In genomic region chr6:170125447-170126300, GRCh38 we compare ENCODE assay signal across 19 cellular contexts.
A peak's percentile ranks its signal among the peaks of the same experiment; 100 is the strongest.
DNase-seq lines count a peak whose midpoint lies in the region; ATAC-seq and TF ChIP-seq lines count a peak whose summit lies in the region.
"Had no signal": no experiment of that assay in that cellular context is flagged by ENCODE, and none has a peak within 500 bp of the region (broad histone marks: within the 10 kb centered on the region; RNA-seq: fewer than 3 reads in every experiment).

No MANE protein-coding gene starts in this region.

- TF ChIP-seq CTCF in C4-2B (conservative IDR thresholded peaks at IDR 0.05) = no peak
- TF ChIP-seq CTCF in RWPE2 (IDR thresholded peaks at IDR 0.05; ENCODE audit: poor library complexity, severe bottlenecking) = no peak
- TF ChIP-seq CTCF in gastroesophageal sphincter (IDR thresholded peaks at IDR 0.05) = no peak

- H3K27me3 ChIP-seq in RWPE2 (ENCODE audit: insufficient read depth, poor library complexity, severe bottlenecking) = no peaks in the 10 kb centered on the region
- no peaks in the 10 kb centered on the region for H3K27me3 ChIP-seq in gastroesophageal sphincter
- H3K27me3 ChIP-seq: heart left ventricle, transverse colon had no signal

- no peak for TF ChIP-seq EP300 in gastroesophageal sphincter (IDR thresholded peaks at IDR 0.05)

- peaks cover under 1% of the 10 kb centered on the region for H3K36me3 Mint-ChIP-seq in stimulated activated memory B cell treated with anti-CD40 and anti-IgM and Interleukin-4, amounts not matched to agents 10 μg/mL and 1 μg/mL and 100 μg/mL, for 72 hours
- H3K36me3 Mint-ChIP-seq: memory B cell had no signal

- H3K27ac ChIP-seq in C4-2B (peak overlapping the region; percentile 50), RWPE2 (ENCODE audit: poor library complexity, severe bottlenecking) (peak overlapping the region; percentile 80), gastroesophageal sphincter (no peak overlapping the region)
- H3K27ac ChIP-seq: transverse colon had no signal

- peaks cover 6% of the 10 kb centered on the region; the same call in 1 of the 2 replicates for H3K36me3 ChIP-seq in RWPE2 (ENCODE audit: low read depth)
- no peaks in the 10 kb centered on the region for H3K36me3 ChIP-seq in gastroesophageal sphincter
- H3K36me3 ChIP-seq: heart left ventricle, transverse colon had no signal

- 82 to 83% methylated on average over 1 to 12 of the region's 27 CpGs for WGBS in gastroesophageal sphincter (ENCODE audit: low coverage in 1 of 2), 2 donors

- ATAC-seq in RWPE2 (ENCODE audit: low read depth) (no peak), left lobe of liver (no peak), gastroesophageal sphincter (no peak), HG03097 (IDR thresholded peaks at IDR 0.05; ENCODE audit: low FRiP score, unreplicated experiment) (no peak)
- no peak for ATAC-seq in stimulated activated memory B cell treated with anti-CD40 and anti-IgM and Interleukin-4, amounts not matched to agents 10 μg/mL and 1 μg/mL and 100 μg/mL, for 72 hours
- ATAC-seq: activated CD8-positive, alpha-beta T cell treated with anti-CD3 and anti-CD28 coated beads, Interleukin-2, amount 10 ng/mL, durations not matched to agents 7 days and 5 days; GM23338; natural killer cell had no signal

- H3K4me1 ChIP-seq in RWPE2 (ENCODE audit: insufficient read depth, poor library complexity, severe bottlenecking) = peaks cover 26% of the 10 kb centered on the region
- H3K4me1 ChIP-seq in gastroesophageal sphincter = peaks cover 0 to 15% (median 8%) of the 10 kb centered on the region in 3 donors

- H3K4me3 ChIP-seq in RWPE2 (ENCODE audit: severe bottlenecking) (no peak overlapping the region), gastroesophageal sphincter (no peak overlapping the region)
- H3K4me3 ChIP-seq: GM23338, heart left ventricle, transverse colon had no signal

- no peak for TF ChIP-seq POLR2A in gastroesophageal sphincter (IDR thresholded peaks at IDR 0.05)

- DNase-seq in RWPE2 (ENCODE audit: low spot score) (peak; percentile 33), left lobe of liver (ENCODE audit: low spot score) (peak; percentile 23), activated gamma-delta T cell (lab: John Stamatoyannopoulos, UW) (no peak)
- DNase-seq: activated CD8-positive, alpha-beta T cell treated with anti-CD3 and anti-CD28 coated beads, Interleukin-2, amount 10 ng/mL, durations not matched to agents 7 days and 5 days; central memory CD4-positive, alpha-beta T cell; effector memory CD4-positive, alpha-beta T cell; EL; natural killer cell; NCI-H2227 treated with DMSO at 0.1 percent for 48 hours; stimulated activated CD4-positive, alpha-beta T cell treated with anti-CD3 and anti-CD28 coated beads, Interleukin-12 subunit alpha, Interleukin-12 subunit beta, amount 100 ng/mL, for 4 hours; transverse colon had no signal

- peaks cover 40% of the 10 kb centered on the region for H3K27me3 Mint-ChIP-seq in stimulated activated memory B cell treated with anti-CD40 and anti-IgM and Interleukin-4, amounts not matched to agents 10 μg/mL and 1 μg/mL and 100 μg/mL, for 72 hours

- no peak overlapping the region for H3K4me3 Mint-ChIP-seq in stimulated activated memory B cell treated with anti-CD40 and anti-IgM and Interleukin-4, amounts not matched to agents 10 μg/mL and 1 μg/mL and 100 μg/mL, for 72 hours
- H3K4me3 Mint-ChIP-seq: activated CD8-positive, alpha-beta T cell treated with anti-CD3 and anti-CD28 coated beads, Interleukin-2, amount 10 ng/mL, durations not matched to agents 7 days and 5 days; GM23338; memory B cell; natural killer cell had no signal

- H3K4me1 Mint-ChIP-seq in stimulated activated memory B cell treated with anti-CD40 and anti-IgM and Interleukin-4, amounts not matched to agents 10 μg/mL and 1 μg/mL and 100 μg/mL, for 72 hours = peaks cover 14% of the 10 kb centered on the region
- H3K4me1 Mint-ChIP-seq: GM23338 had no signal

- peak overlapping the region; percentile 50 for H3K27ac Mint-ChIP-seq in stimulated activated memory B cell treated with anti-CD40 and anti-IgM and Interleukin-4, amounts not matched to agents 10 μg/mL and 1 μg/mL and 100 μg/mL, for 72 hours
- H3K27ac Mint-ChIP-seq: activated CD8-positive, alpha-beta T cell treated with anti-CD3 and anti-CD28 coated beads, Interleukin-2, amount 10 ng/mL, durations not matched to agents 7 days and 5 days; activated T-helper 2 cell treated with anti-CD3 and anti-CD28 coated beads, Interferon-gamma antibody, Interleukin-2, Interleukin-4, amounts not matched to agents 10 μg/mL and 5 μg/mL and 100 μg/mL, durations not matched to agents 14 hours and 24 hours and 36 hours; GM23338; memory B cell; natural killer cell had no signal

- peaks cover 5% of the 10 kb centered on the region for H3K9me3 Mint-ChIP-seq in stimulated activated memory B cell treated with anti-CD40 and anti-IgM and Interleukin-4, amounts not matched to agents 10 μg/mL and 1 μg/mL and 100 μg/mL, for 72 hours

- H3K9me3 ChIP-seq in RWPE2 (ENCODE audit: severe bottlenecking) (peaks cover 15% of the 10 kb centered on the region), gastroesophageal sphincter (peaks cover 0 to 7% (median 0%) of the 10 kb centered on the region in 3 donors)

Comparison
In these comparisons a context has a peak if more than half of its experiments do, and no peak if none do; other contexts are left out.
1. H3K27ac ChIP-seq: peak in C4-2B (single experiment) and RWPE2 (single experiment); none in gastroesophageal sphincter (0 of 4).